16 cellular contexts compared by ENCODE assay signal in the genomic region with DNA sequence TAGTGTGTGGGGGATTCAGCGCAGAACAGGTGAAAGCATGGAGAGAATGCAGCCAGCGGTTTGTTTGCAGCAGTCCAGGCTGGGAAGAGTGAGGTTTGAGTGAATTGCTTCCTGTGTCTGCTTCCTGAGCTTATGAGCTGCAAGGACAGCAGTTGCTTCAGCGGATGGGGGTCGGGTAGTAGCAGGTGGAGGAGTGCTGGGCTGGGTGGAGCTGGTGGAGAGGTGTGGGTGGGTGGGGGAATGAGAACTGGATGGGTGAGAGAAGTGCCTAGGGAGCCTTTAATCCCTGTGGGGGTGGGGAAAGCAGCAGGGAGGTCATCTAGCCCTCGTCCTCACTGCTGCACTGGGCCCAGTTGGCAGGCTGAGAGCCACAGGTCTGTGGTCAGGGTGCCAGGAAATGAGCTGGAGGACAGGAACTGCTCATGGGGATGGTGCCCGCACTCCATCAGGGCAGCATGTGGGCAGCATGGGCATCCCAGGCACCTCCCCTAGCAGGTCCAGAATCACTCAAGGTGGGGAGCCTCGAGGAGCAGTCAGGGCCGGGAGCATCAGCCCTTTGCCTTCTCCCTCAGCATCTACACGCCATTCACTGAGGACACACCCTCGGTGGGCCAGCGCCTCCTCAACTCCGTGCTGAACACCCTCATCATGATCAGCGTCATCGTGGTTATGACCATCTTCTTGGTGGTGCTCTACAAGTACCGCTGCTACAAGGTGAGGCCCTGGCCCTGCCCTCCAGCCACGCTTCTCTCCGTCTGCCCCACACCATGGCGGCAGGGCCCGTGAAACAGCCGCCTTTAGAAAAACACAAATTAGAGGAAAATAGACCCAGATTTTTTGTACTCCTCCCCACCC. TPM values are rescaled to one million over a fixed set of nuclear protein-coding genes. Genes with fewer than 3 reads are reported as not detected.
DNase-seq lines count a peak whose midpoint lies in the region; ATAC-seq, FAIRE-seq and TF ChIP-seq lines count a peak whose summit lies in the region.
"Had no signal": no experiment of that assay in that cellular context is flagged by ENCODE, and none has a peak within 500 bp of the region (broad histone marks: within the 10 kb centered on the region; RNA-seq: fewer than 3 reads in every experiment).

No MANE protein-coding gene starts in this region.

- peaks cover 38% of the 10 kb centered on the region for H3K4me1 ChIP-seq in CD4-positive, CD25-positive, alpha-beta regulatory T cell (ENCODE audit: control insufficient read depth, insufficient read depth, low read length, poor library complexity, severe bottlenecking)
- peaks cover 16 to 49% (median 27%) of the 10 kb centered on the region in 3 donors for H3K4me1 ChIP-seq in esophagus squamous epithelium

- 80 to 86% methylated on average over 13 to 18 of the region's 20 CpGs for WGBS in esophagus squamous epithelium, 2 donors

- no peaks in the 10 kb centered on the region for H3K27me3 ChIP-seq in CD4-positive, CD25-positive, alpha-beta regulatory T cell (ENCODE audit: control insufficient read depth, insufficient read depth, low read length)
- no peaks in the 10 kb centered on the region for H3K27me3 ChIP-seq in esophagus squamous epithelium
- H3K27me3 ChIP-seq: body of pancreas had no signal

- peak in 1 of 3 donors; percentile 29 for DNase-seq in CD4-positive, CD25-positive, alpha-beta regulatory T cell
- no peak for DNase-seq in GM12891 (ENCODE audit: insufficient read length, low spot score)
- no peak for DNase-seq in T-cell
- no peak for DNase-seq in esophagus squamous epithelium (lab: John Stamatoyannopoulos, UW)
- no peak for DNase-seq in stimulated activated CD4-positive, alpha-beta T cell treated with anti-CD3 and anti-CD28 coated beads, Interleukin-12 subunit alpha, Interleukin-12 subunit beta, amount 100 ng/mL, for 4 hours
- no peak for DNase-seq in GM03348 (ENCODE audit: low spot score)
- DNase-seq in NCI-H1048 (lab: John Stamatoyannopoulos, UW) = no peak
- DNase-seq: activated CD4-positive, alpha-beta T cell treated with anti-CD3 and anti-CD28 coated beads for 48 hours; activated effector memory CD4-positive, alpha-beta T cell treated with Interleukin-2 at 50 U/mL for 16 hours; body of pancreas; hippocampal formation; NCI-H1694 had no signal

- H3K9me3 Mint-ChIP-seq in CD4-positive, CD25-positive, alpha-beta regulatory T cell = peaks cover 0 to 2% (median 0%) of the 10 kb centered on the region in 7 donors
- no peaks in the 10 kb centered on the region for H3K9me3 Mint-ChIP-seq in T-cell
- H3K9me3 Mint-ChIP-seq: CD8-positive, alpha-beta memory T cell; dendritic cell treated with granulocyte-macrophage colony-stimulating factor and Interleukin-4, amounts not matched to agents 40 ng/mL and 50 ng/mL, for 4 days had no signal

- H3K27ac Mint-ChIP-seq in CD4-positive, CD25-positive, alpha-beta regulatory T cell = peak overlapping the region in 2 of 3 donors; percentile 42 to 62
- H3K27ac Mint-ChIP-seq in T-cell = peak overlapping the region; percentile 44 to 66
- H3K27ac Mint-ChIP-seq: dendritic cell treated with granulocyte-macrophage colony-stimulating factor and Interleukin-4, amounts not matched to agents 40 ng/mL and 50 ng/mL, for 4 days had no signal

- TF ChIP-seq CTCF in esophagus squamous epithelium (IDR thresholded peaks at IDR 0.05) = no peak

- no peaks in the 10 kb centered on the region for H3K27me3 Mint-ChIP-seq in CD4-positive, CD25-positive, alpha-beta regulatory T cell
- no peaks in the 10 kb centered on the region for H3K27me3 Mint-ChIP-seq in T-cell
- H3K27me3 Mint-ChIP-seq: dendritic cell treated with granulocyte-macrophage colony-stimulating factor and Interleukin-4, amounts not matched to agents 40 ng/mL and 50 ng/mL, for 4 days had no signal

- no peaks in the 10 kb centered on the region for H3K9me3 ChIP-seq in CD4-positive, CD25-positive, alpha-beta regulatory T cell (ENCODE audit: control insufficient read depth in 2 of 2, low read length in 2 of 2)
- no peaks in the 10 kb centered on the region for H3K9me3 ChIP-seq in esophagus squamous epithelium
- H3K9me3 ChIP-seq: body of pancreas had no signal

- no peaks in the 10 kb centered on the region for H3K36me3 Mint-ChIP-seq in CD4-positive, CD25-positive, alpha-beta regulatory T cell
- H3K36me3 Mint-ChIP-seq in T-cell = peaks cover 2% of the 10 kb centered on the region

- POLR2A ChIA-PET in T-cell (lab: Charles Lee) = interaction anchor here in 1 of 2 donors (0.6 kb wide), 1 partner anchor 33 kb away, joined by 3 read pairs; no protein-coding TSS in a partner anchor

- FAIRE-seq in GM12891 (lab: Jason Lieb, UNC) = peak; percentile 69

- intact Hi-C loops in esophagus squamous epithelium (cut with DNase I) = no loop called here

- H3K4me1 Mint-ChIP-seq in CD4-positive, CD25-positive, alpha-beta regulatory T cell = peaks cover 6 to 46% (median 25%) of the 10 kb centered on the region in 4 donors
- H3K4me1 Mint-ChIP-seq in T-cell = peaks cover 46 to 55% (median 53%) of the 10 kb centered on the region in 3 donors

- CTCF ChIA-PET in T-cell (lab: Charles Lee) = no interaction called here

- H3K4me3 Mint-ChIP-seq in CD4-positive, CD25-positive, alpha-beta regulatory T cell = peak overlapping the region in 2 of 4 donors; percentile 46
- H3K4me3 Mint-ChIP-seq in T-cell = peak overlapping the region in 1 of 3 donors; percentile 77

- TF ChIP-seq POLR2A in GM12891 (IDR thresholded peaks at IDR 0.05; ENCODE audit: low read depth, low read length) (no peak), esophagus squamous epithelium (IDR thresholded peaks at IDR 0.05) (no peak)

- no peak overlapping the region for H3K4me3 ChIP-seq in CD4-positive, CD25-positive, alpha-beta regulatory T cell (ENCODE audit: low read depth, low read length)
- H3K4me3 ChIP-seq in esophagus squamous epithelium = no peak overlapping the region
- H3K4me3 ChIP-seq: body of pancreas had no signal

- no peak for ATAC-seq in CD4-positive, CD25-positive, alpha-beta regulatory T cell (ENCODE audit: low read depth in 2 of 2)
- no peak for ATAC-seq in T-cell (replicated peaks in 1 of 4)
- ATAC-seq in GM21528 (IDR thresholded peaks at IDR 0.05; ENCODE audit: low FRiP score, unreplicated experiment) = no peak
- ATAC-seq: body of pancreas had no signal

- no peak overlapping the region for H3K27ac ChIP-seq in CD4-positive, CD25-positive, alpha-beta regulatory T cell (ENCODE audit: insufficient read depth, low read length, poor library complexity, severe bottlenecking)
- H3K27ac ChIP-seq in esophagus squamous epithelium = peak overlapping the region in 3 of 4 donors; percentile 15 to 74 (median 70)
- H3K27ac ChIP-seq: body of pancreas, parathyroid adenoma had no signal

- no peaks in the 10 kb centered on the region for H3K36me3 ChIP-seq in CD4-positive, CD25-positive, alpha-beta regulatory T cell (ENCODE audit: control insufficient read depth, insufficient read depth, low read length)
- peaks cover 4 to 60% (median 5%) of the 10 kb centered on the region in 3 donors for H3K36me3 ChIP-seq in esophagus squamous epithelium

TF ChIP-seq in GM12891, 5 proteins besides CTCF, POLR2A, EP300 and RAD21:
- TF ChIP-seq PAX5 (IDR thresholded peaks at IDR 0.05; ENCODE audit: insufficient read depth, low read length, severe bottlenecking) (no peak), POU2F2 (IDR thresholded peaks at IDR 0.05; ENCODE audit: low read depth, low read length) (no peak), SPI1 (IDR thresholded peaks at IDR 0.05; ENCODE audit: low read depth, low read length) (no peak), TAF1 (IDR thresholded peaks at IDR 0.05; ENCODE audit: low read depth, low read length) (no peak), POLR2AphosphoS5 (IDR thresholded peaks at IDR 0.05; ENCODE audit: low read depth, low read length) (no peak)

RNA-seq across cellular contexts. Expression of a gene that starts 14.8 kb away (rescaled TPM):
- total RNA-seq in CD4-positive, CD25-positive, alpha-beta regulatory T cell = 3.7 TPM
- 1 to 10 TPM; 1.8 to 3.5 (median 3.2) TPM for polyA plus RNA-seq in CD4-positive, CD25-positive, alpha-beta regulatory T cell
- polyA plus RNA-seq in GM12891 (2012; ENCODE audit: low read depth, missing spikeins) = 2.9 TPM
- total RNA-seq in T-cell = 1 to 10 TPM; 1.9 to 5.6 (median 4.0) TPM
- 10 to 100 TPM in 3 of 4 donors, 1 to 10 TPM in 1; 8.3 to 23.5 (median 17.8) TPM for total RNA-seq in esophagus squamous epithelium

RNA-seq across cellular contexts. Expression of a gene that starts 54.9 kb away (rescaled TPM):
- total RNA-seq in CD4-positive, CD25-positive, alpha-beta regulatory T cell = 44.1 TPM
- 10 to 100 TPM; 53.1 to 60.1 (median 56.4) TPM for polyA plus RNA-seq in CD4-positive, CD25-positive, alpha-beta regulatory T cell
- polyA plus RNA-seq in GM12891 (2012; ENCODE audit: low read depth, missing spikeins) = 10.4 TPM
- total RNA-seq in T-cell = 10 to 100 TPM; 39.7 to 85.9 (median 65.0) TPM
- total RNA-seq in esophagus squamous epithelium = 10 to 100 TPM in 3 of 4 donors, 1 to 10 TPM in 1; 9.3 to 37.8 (median 16.9) TPM
